Comparison of ENCODE assay signal across 1 cellular context in the genomic region with DNA sequence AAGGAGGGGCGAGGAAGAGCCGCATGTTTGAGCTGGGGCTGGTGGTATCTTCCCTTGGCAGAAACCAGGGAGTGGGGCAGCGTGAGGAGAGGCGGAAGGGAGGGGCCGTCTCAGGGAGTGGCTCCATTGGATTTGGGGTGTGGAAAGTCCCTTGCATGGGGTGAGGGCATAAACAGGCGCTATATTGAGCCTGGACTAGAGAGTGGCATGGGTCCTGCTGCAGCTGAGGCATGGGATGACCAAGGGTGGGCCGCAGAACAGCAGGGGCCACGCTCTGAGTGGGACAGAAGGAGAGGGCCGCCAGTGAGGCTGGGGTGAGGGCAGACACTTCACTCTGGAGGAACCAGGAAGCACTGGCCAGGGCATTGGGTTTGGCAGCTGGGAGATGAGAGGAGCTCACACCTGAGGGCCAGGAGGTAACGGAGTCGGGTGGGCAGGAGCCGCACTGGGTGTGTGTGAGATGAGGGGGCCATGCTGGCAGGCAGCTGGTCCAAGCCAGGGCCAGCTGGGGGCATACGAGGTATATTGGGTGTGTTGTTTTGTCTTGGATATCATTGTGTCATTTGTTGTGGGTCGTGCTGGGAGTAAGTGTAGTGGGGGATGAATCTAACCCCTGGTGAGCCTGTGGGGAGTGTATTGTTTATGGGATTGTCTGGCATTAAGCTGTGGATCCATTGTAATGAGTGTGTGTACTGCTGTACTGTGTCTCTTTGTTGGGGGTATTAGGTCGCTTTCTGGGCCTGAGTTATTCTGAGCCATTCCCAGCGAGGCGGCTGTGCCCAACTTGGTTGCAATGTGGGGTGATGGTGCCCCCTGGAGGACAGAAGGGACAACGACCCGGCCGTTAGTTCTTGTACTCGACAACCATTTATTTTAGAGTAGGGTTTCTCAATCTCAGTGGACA.
TF ChIP-seq lines count a peak whose summit lies in the region.

No MANE protein-coding gene starts in this region.

TF ChIP-seq in GM12878, 131 proteins besides CTCF, POLR2A, EP300 and RAD21:
- peak; percentile 76 for TF ChIP-seq SMC3 (IDR thresholded peaks at IDR 0.05; ENCODE audit: borderline replicate concordance, low read length)
